In the genomic region with DNA sequence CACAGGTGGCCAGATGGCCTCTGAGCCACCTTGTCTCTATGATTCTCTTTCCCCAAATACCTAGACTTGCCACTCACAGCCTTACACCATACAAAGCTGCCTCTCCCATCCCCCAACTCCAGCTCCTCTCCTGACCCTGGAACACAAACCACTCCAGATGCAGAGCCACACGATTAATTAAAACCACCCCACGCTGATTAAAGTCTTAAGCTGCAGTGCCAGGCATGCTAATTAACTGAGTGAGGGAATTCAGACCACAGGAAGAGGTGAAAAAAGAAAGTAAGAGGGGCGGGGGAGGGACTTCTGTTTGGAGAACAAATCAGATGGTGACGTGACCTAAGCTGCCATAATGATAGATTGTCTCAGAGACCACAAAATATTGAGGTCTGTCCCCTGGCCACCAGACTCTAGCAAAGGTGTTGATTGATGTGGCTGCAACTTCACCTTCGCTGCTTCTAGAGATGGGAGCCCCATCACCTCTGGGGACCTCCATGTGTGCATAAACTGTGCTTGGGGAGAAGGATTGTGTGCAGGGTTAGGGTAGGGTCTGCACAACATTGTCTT, we compare ENCODE assay signal across 29 cellular contexts.
"Had no signal": no experiment of that assay in that cellular context is flagged by ENCODE, and none has a peak within 500 bp of the region (broad histone marks: within the 10 kb centered on the region; RNA-seq: fewer than 3 reads in every experiment).

No MANE protein-coding gene starts in this region.

- H3K36me3 ChIP-seq: esophagus squamous epithelium, prostate gland, right atrium auricular region, suprapubic skin, transverse colon, upper lobe of right lung, uterus had no signal

- H3K27me3 ChIP-seq: right atrium auricular region, suprapubic skin, transverse colon, upper lobe of right lung, uterus had no signal

- H3K27ac ChIP-seq: esophagus squamous epithelium, prostate gland, right atrium auricular region, suprapubic skin, transverse colon, upper lobe of right lung, uterus had no signal

- H3K4me1 ChIP-seq: upper lobe of right lung, uterus had no signal

- H3K27ac Mint-ChIP-seq: effector memory CD8-positive, alpha-beta T cell; memory B cell; mesothelial cell of epicardium; natural killer cell treated with Interleukin-12 subunit alpha and Interleukin-12 subunit beta and Interleukin-15 and Interleukin-18, amount 100 ng/mL, for 72 hours; stimulated activated naive CD8-positive, alpha-beta T cell treated with anti-CD3 and anti-CD28 coated beads, Interleukin-15, amount 100 ng/mL, for 72 hours had no signal

- H3K36me3 Mint-ChIP-seq: memory B cell, mesothelial cell of epicardium had no signal

- ATAC-seq: effector memory CD8-positive, alpha-beta T cell; left lobe of liver; mucosa of descending colon; natural killer cell treated with Interleukin-12 subunit alpha and Interleukin-12 subunit beta and Interleukin-15 and Interleukin-18, amount 100 ng/mL, for 72 hours; sciatic nerve; stimulated activated naive CD8-positive, alpha-beta T cell treated with anti-CD3 and anti-CD28 coated beads, Interleukin-15, amount 100 ng/mL, for 72 hours; upper lobe of right lung had no signal

- H3K4me2 ChIP-seq: smooth muscle cell had no signal

- DNase-seq: cortex of kidney; effector memory CD8-positive, alpha-beta T cell; erythroblast; esophagus squamous epithelium; mucosa of descending colon; naive B cell; nucleus accumbens; stimulated activated CD4-positive, alpha-beta T cell treated with anti-CD3 and anti-CD28 coated beads, Interleukin-12 subunit alpha, Interleukin-12 subunit beta, amount 100 ng/mL, for 4 hours; stimulated activated CD4-positive, alpha-beta T cell treated with anti-CD3 and anti-CD28 coated beads, Interleukin-1b, Interleukin-23, amount 100 ng/mL, for 48 hours; stimulated activated CD4-positive, alpha-beta T cell treated with anti-CD3 and anti-CD28 coated beads, Interleukin-4, amount 100 ng/mL, for 1 hour; stimulated activated CD8-positive, alpha-beta memory T cell treated with anti-CD3 and anti-CD28 coated beads, Interleukin-4, amount 100 ng/mL, for 48 hours; stimulated activated naive CD4-positive, alpha-beta T cell; stimulated activated naive CD8-positive, alpha-beta T cell treated with anti-CD3 and anti-CD28 coated beads, Interleukin-15, amount 100 ng/mL, for 72 hours; transverse colon; upper lobe of right lung; uterus had no signal

- H3K4me3 Mint-ChIP-seq: effector memory CD8-positive, alpha-beta T cell; memory B cell; mesothelial cell of epicardium; naive B cell; natural killer cell treated with Interleukin-12 subunit alpha and Interleukin-12 subunit beta and Interleukin-15 and Interleukin-18, amount 100 ng/mL, for 72 hours; stimulated activated naive CD8-positive, alpha-beta T cell treated with anti-CD3 and anti-CD28 coated beads, Interleukin-15, amount 100 ng/mL, for 72 hours had no signal

- H3K9me3 ChIP-seq: mucosa of descending colon, prostate gland, right atrium auricular region, suprapubic skin, transverse colon, upper lobe of right lung, uterus had no signal

- FAIRE-seq: endometrium, frontal cortex, keratinocyte had no signal

- H3K4me1 Mint-ChIP-seq: memory B cell; naive B cell; stimulated activated naive CD8-positive, alpha-beta T cell treated with anti-CD3 and anti-CD28 coated beads, Interleukin-15, amount 100 ng/mL, for 72 hours had no signal

- H3K9me3 Mint-ChIP-seq: natural killer cell treated with Interleukin-12 subunit alpha and Interleukin-12 subunit beta and Interleukin-15 and Interleukin-18, amount 100 ng/mL, for 72 hours had no signal

- H3K4me3 ChIP-seq: esophagus squamous epithelium, lung, mucosa of descending colon, prostate gland, right atrium auricular region, smooth muscle cell, suprapubic skin, transverse colon, upper lobe of right lung, uterus had no signal
